In genomic region chr14:92010644-92011043, GRCh38 we compare ENCODE assay signal across 19 cellular contexts. TPM values are rescaled to one million over a fixed set of nuclear protein-coding genes. Genes with fewer than 3 reads are reported as not detected.
DNase-seq lines count a peak whose midpoint lies in the region; ATAC-seq, FAIRE-seq and TF ChIP-seq lines count a peak whose summit lies in the region.
"Had no signal": no experiment of that assay in that cellular context is flagged by ENCODE, and none has a peak within 500 bp of the region (broad histone marks: within the 10 kb centered on the region; RNA-seq: fewer than 3 reads in every experiment).

No MANE protein-coding gene starts in this region.

- BruUV-seq in IMR-90 (replicated peaks; lab: Mats Ljungman, UMichigan) = no TSS peak

- H3K9ac ChIP-seq in IMR-90 (ENCODE audit: low read depth, low read length) = no peak overlapping the region
- H3K9ac ChIP-seq: GM23248 had no signal

- H3K14ac ChIP-seq in IMR-90 (replicated peaks; ENCODE audit: low read depth, low read length) = no peak overlapping the region

- 0 out of 2 replicates have a peak overlapping the region, but pooled peaks have one; percentile 16 for H3K23ac ChIP-seq in IMR-90 (ENCODE audit: low read depth, low read length)

- no peak overlapping the region for H2BK15ac ChIP-seq in IMR-90 (ENCODE audit: low read depth, low read length)

- H4K5ac ChIP-seq in IMR-90 (ENCODE audit: low read depth, low read length) = no peak overlapping the region

- no peak overlapping the region for H3K18ac ChIP-seq in IMR-90 (ENCODE audit: low read depth, low read length)

- H2BK20ac ChIP-seq in IMR-90 (ENCODE audit: low read depth, low read length) = no peak overlapping the region

- H3K27me3 Mint-ChIP-seq in T-helper 17 cell = no peaks in the 10 kb centered on the region
- H3K27me3 Mint-ChIP-seq: CD4-positive, alpha-beta memory T cell had no signal

- CTCF ChIA-PET in IMR-90 (lab: Yijun Ruan, JAX) = no interaction called here

- no peak overlapping the region for H3K4me2 ChIP-seq in IMR-90 (ENCODE audit: low read depth, low read length)

- in situ Hi-C loops in IMR-90 (cut with MboI; ENCODE audit: low sequenced_read_pairs) = loop anchor here (25.0 kb wide), 1 partner anchor 523 kb away; no protein-coding TSS in a partner anchor

- H2AK9ac ChIP-seq in IMR-90 (replicated peaks; ENCODE audit: low read depth, low read length, poor library complexity) = no peak overlapping the region

- no peaks in the 10 kb centered on the region for H3K4me1 ChIP-seq in IMR-90 (ENCODE audit: control insufficient read depth, insufficient read depth, low read length)
- H3K4me1 ChIP-seq in small intestine (ENCODE audit: control insufficient read depth in 2 of 2, insufficient read depth in 1 of 2, low read depth in 1 of 2, low read length in 1 of 2) = no peaks in the 10 kb centered on the region
- no peaks in the 10 kb centered on the region for H3K4me1 ChIP-seq in foreskin keratinocyte

- H3K36me3 ChIP-seq in IMR-90 (ENCODE audit: control insufficient read depth, insufficient read depth, low read length) (peaks cover 21% of the 10 kb centered on the region), small intestine (ENCODE audit: control insufficient read depth in 2 of 2, insufficient read depth in 2 of 2, low read length in 2 of 2) (peaks cover 2 to 3% of the 10 kb centered on the region in 2 donors)

- no peak overlapping the region for H2AFZ ChIP-seq in IMR-90 (replicated peaks; ENCODE audit: low read length, poor library complexity)
- H2AFZ ChIP-seq: GM23248 had no signal

- peaks cover 6 to 12% of the 10 kb centered on the region in 2 experiments; a peak in 3 of 4 replicates for H3K79me1 ChIP-seq in IMR-90 (ENCODE audit: low read depth in 1 of 2, low read length in 2 of 2)

- H3K27ac Mint-ChIP-seq in T-helper 17 cell = peak overlapping the region; percentile 16

- ATAC-seq in IMR-90 (ENCODE audit: low read depth) (no peak), T-helper 17 cell (no peak), left colon (peak; percentile 23), foreskin keratinocyte (no peak), HG03565 (IDR thresholded peaks at IDR 0.05; ENCODE audit: unreplicated experiment) (no peak)

- peaks cover 18% of the 10 kb centered on the region for H3K36me3 Mint-ChIP-seq in T-helper 17 cell (ENCODE audit: low read depth)

- DNase-seq in IMR-90 (no peak), T-helper 17 cell (no peak), left colon (no peak), small intestine (peak; percentile 85), foreskin keratinocyte (no peak)
- DNase-seq: C1 segment of cervical spinal cord; Calu3; CD4-positive, alpha-beta memory T cell; COR-L47; DMS53; DMS79 treated with DMSO at 0.1 percent for 48 hours; GF-D8; GM23248; H7; HCEC 1CT had no signal

- H3K4me3 ChIP-seq in IMR-90 (ENCODE audit: insufficient read depth, low read depth, low read length) = no peak overlapping the region
- H3K4me3 ChIP-seq in small intestine (ENCODE audit: low read depth in 1 of 2, low read length in 2 of 2) = no peak overlapping the region
- H3K4me3 ChIP-seq: GM23248 had no signal

- H4K91ac ChIP-seq in IMR-90 (ENCODE audit: insufficient read depth, low read depth, low read length) = no peak overlapping the region

- FAIRE-seq in small intestine (lab: Jason Lieb, UNC) = no peak
- FAIRE-seq: GM12891, GM18507, H1 had no signal

- no peak overlapping the region for H2AK5ac ChIP-seq in IMR-90 (ENCODE audit: low read depth, low read length)

- H3K27ac ChIP-seq in IMR-90 (ENCODE audit: insufficient read depth, low read length) (no peak overlapping the region), small intestine (ENCODE audit: low read depth in 1 of 2, low read length in 1 of 2) (peak overlapping the region in 1 of 2 donors; percentile 71), foreskin keratinocyte (no peak overlapping the region)
- H3K27ac ChIP-seq: GM23248 had no signal

- intact Hi-C loops in IMR-90 (cut with micrococcal nuclease) = no loop called here
- intact Hi-C loops in left colon (cut with DNase I, micrococcal nuclease) = no loop called here

- TF ChIP-seq CTCF in IMR-90 (conservative IDR thresholded peaks at IDR 0.05; ENCODE audit: low read depth, low read length) (no peak), foreskin keratinocyte (conservative IDR thresholded peaks at IDR 0.05) (no peak)

- no peaks in the 10 kb centered on the region for H4K20me1 ChIP-seq in IMR-90 (ENCODE audit: insufficient read depth, low read length)

- H4K8ac ChIP-seq in IMR-90 (ENCODE audit: low read depth in 2 of 2, low read length in 2 of 2) = no peak overlapping the region

- H2BK5ac ChIP-seq in IMR-90 (ENCODE audit: low read depth, low read length, poor library complexity, severe bottlenecking) = no peak overlapping the region

- no peak overlapping the region for H3K4ac ChIP-seq in IMR-90 (ENCODE audit: low read depth, low read length)

- peaks cover 18% of the 10 kb centered on the region for H3K4me1 Mint-ChIP-seq in T-helper 17 cell

- H3K56ac ChIP-seq in IMR-90 (ENCODE audit: extremely low read depth, insufficient read depth, low read length) = no peak overlapping the region

- no peak overlapping the region for H2BK120ac ChIP-seq in IMR-90 (ENCODE audit: low read depth, low read length)

- no peaks in the 10 kb centered on the region for H3K9me1 ChIP-seq in IMR-90 (ENCODE audit: insufficient read depth, low read length)

- H3K9me3 ChIP-seq in IMR-90 (ENCODE audit: control insufficient read depth, insufficient read depth, low read length) (no peaks in the 10 kb centered on the region), T-helper 17 cell (ENCODE audit: control insufficient read depth, low read length, poor library complexity, severe bottlenecking) (no peaks in the 10 kb centered on the region), small intestine (ENCODE audit: control insufficient read depth, low read depth) (no peaks in the 10 kb centered on the region)

- dilution Hi-C loops in IMR-90 (cut with HindIII; ENCODE audit: low sequenced_read_pairs, unreplicated experiment) = no loop called here

- POLR2A ChIA-PET in IMR-90 (lab: Charles Lee; ENCODE audit: unreplicated experiment) = no interaction called here

- no peak overlapping the region for H3K4me3 Mint-ChIP-seq in T-helper 17 cell
- H3K4me3 Mint-ChIP-seq: CD4-positive, alpha-beta memory T cell had no signal

- TF ChIP-seq RAD21 in IMR-90 (IDR thresholded peaks at IDR 0.05; ENCODE audit: low read length) = no peak

- WGBS in IMR-90 (ENCODE audit: extremely low coverage in 2 of 2, insufficient read length in 1 of 2), 2 experiments = 100% methylated on average over 1 of the region's 3 CpGs; no CpG with 5 or more reads in 1 of the 2 experiments
- 74 to 85% (median 82%) methylated on average over 3 of the region's 3 CpGs for WGBS in small intestine, 3 donors

- TF ChIP-seq POLR2A in IMR-90 (IDR thresholded peaks at IDR 0.05; ENCODE audit: low read depth, low read length) = no peak

- H3K27me3 ChIP-seq in IMR-90 (ENCODE audit: control insufficient read depth, insufficient read depth, low read length) (no peaks in the 10 kb centered on the region), small intestine (ENCODE audit: control insufficient read depth in 2 of 2, insufficient read depth in 2 of 2, low read length in 2 of 2) (no peaks in the 10 kb centered on the region), foreskin keratinocyte (no peaks in the 10 kb centered on the region)

TF ChIP-seq in IMR-90, 13 proteins besides CTCF, POLR2A, EP300 and RAD21:
- no peak for TF ChIP-seq SMC3 (IDR thresholded peaks at IDR 0.05; ENCODE audit: low read depth, low read length)
- TF ChIP-seq RCOR1 (IDR thresholded peaks at IDR 0.05; ENCODE audit: insufficient replicate concordance, low read length) = no peak
- no peak for TF ChIP-seq CHD1 (IDR thresholded peaks at IDR 0.05; ENCODE audit: low read depth, low read length)
- no peak for TF ChIP-seq RFX5 (IDR thresholded peaks at IDR 0.05; ENCODE audit: low read depth, low read length)
- TF ChIP-seq USF2 (IDR thresholded peaks at IDR 0.05; ENCODE audit: low read depth, low read length) = no peak
- no peak for TF ChIP-seq MAFK (IDR thresholded peaks at IDR 0.05; ENCODE audit: low read depth, low read length)
- TF ChIP-seq CEBPB (IDR thresholded peaks at IDR 0.05; ENCODE audit: low read depth, low read length) = no peak
- TF ChIP-seq MAZ (IDR thresholded peaks at IDR 0.05; ENCODE audit: borderline replicate concordance, low read depth, low read length) = no peak
- TF ChIP-seq FOS (IDR thresholded peaks at IDR 0.05; ENCODE audit: low read depth, low read length) = no peak
- no peak for TF ChIP-seq MXI1 (IDR thresholded peaks at IDR 0.05; ENCODE audit: borderline replicate concordance, low read depth, low read length)

RNA-seq across cellular contexts. Expression of gene TRIP11, which starts 29.2 kb away (rescaled TPM):
- 53.0 and 83.5 TPM in 2 replicates for total RNA-seq in IMR-90 (2012; rRNA removed)
- 6.8 and 7.5 TPM in 2 replicates for polyA plus RNA-seq in IMR-90 (2012; rRNA removed)
- 2.0 TPM in 2 replicates for polyA plus RNA-seq in IMR-90 (2012; cell fraction: cytosol; rRNA removed)
- polyA plus RNA-seq in IMR-90 (2012; cell fraction: nucleus; rRNA removed; ENCODE audit: low replicate concordance) = 0.98 and 5.6 TPM in 2 replicates
- 10 to 100 TPM; 44.2 to 45.1 TPM for total RNA-seq in T-helper 17 cell
- 10 to 100 TPM; 56.3 to 69.5 TPM for total RNA-seq in left colon
- polyA plus RNA-seq in small intestine = 1 to 10 TPM; 3.5 to 6.5 (median 5.4) TPM
- 28.2 and 31.9 TPM in 2 replicates for total RNA-seq in foreskin keratinocyte
- polyA plus RNA-seq in foreskin keratinocyte = 3.6 and 3.7 TPM in 2 replicates
